Comparison of ENCODE assay signal across 19 cellular contexts in genomic region chr9:94449486-94449885, GRCh38.
A peak's percentile ranks its signal among the peaks of the same experiment; 100 is the strongest.
DNase-seq lines count a peak whose midpoint lies in the region; ATAC-seq, FAIRE-seq and TF ChIP-seq lines count a peak whose summit lies in the region.
"Had no signal": no experiment of that assay in that cellular context is flagged by ENCODE, and none has a peak within 500 bp of the region (broad histone marks: within the 10 kb centered on the region; RNA-seq: fewer than 3 reads in every experiment).

No MANE protein-coding gene starts in this region.

- peaks cover 4% of the 10 kb centered on the region; the same call in 2 of the 3 replicates for H3K4me1 Mint-ChIP-seq in GM23338
- peaks cover 4% of the 10 kb centered on the region for H3K4me1 Mint-ChIP-seq in glutamatergic neuron (ENCODE audit: low read depth, unreplicated experiment)
- H3K4me1 Mint-ChIP-seq in activated CD4-positive, alpha-beta T cell treated with anti-CD3 and anti-CD28 coated beads, Interleukin-2, amount 10 ng/mL, durations not matched to agents 7 days and 5 days, result no peaks in the 10 kb centered on the region

- no peaks in the 10 kb centered on the region for H3K9me3 Mint-ChIP-seq in GM23338
- H3K9me3 Mint-ChIP-seq in glutamatergic neuron (ENCODE audit: unreplicated experiment), result peaks cover 2% of the 10 kb centered on the region
- no peaks in the 10 kb centered on the region for H3K9me3 Mint-ChIP-seq in activated CD4-positive, alpha-beta T cell treated with anti-CD3 and anti-CD28 coated beads, Interleukin-2, amount 10 ng/mL, durations not matched to agents 7 days and 5 days
- H3K9me3 Mint-ChIP-seq: CD8-positive, alpha-beta T cell; T-helper 1 cell treated with Interleukin-12 subunit alpha and Interleukin-12 subunit beta and Interleukin-4 antibody, amounts not matched to agents 30 μg/mL and 1 μg/mL, for 36 hours had no signal

- POLR2A ChIA-PET in OCI-LY7 (lab: Charles Lee), result interaction anchor here (1.2 kb wide), 1 partner anchor 75 kb away, joined by 4 read pairs; no protein-coding TSS in a partner anchor
- POLR2A ChIA-PET in activated CD4-positive, alpha-beta T cell treated with anti-CD3 and anti-CD28 coated beads, Interleukin-2, amount 10 ng/mL, durations not matched to agents 7 days and 5 days (lab: Charles Lee), result no interaction called here

- H2AFZ ChIP-seq in GM23338 (no peak overlapping the region), OCI-LY7 (ENCODE audit: low read length) (no peak overlapping the region)

- H3K4me3 Mint-ChIP-seq in GM23338, result no peak overlapping the region
- H3K4me3 Mint-ChIP-seq in glutamatergic neuron (ENCODE audit: unreplicated experiment), result peak overlapping the region; percentile 22
- no peak overlapping the region for H3K4me3 Mint-ChIP-seq in activated CD4-positive, alpha-beta T cell treated with anti-CD3 and anti-CD28 coated beads, Interleukin-2, amount 10 ng/mL, durations not matched to agents 7 days and 5 days
- H3K4me3 Mint-ChIP-seq: CD8-positive, alpha-beta T cell; T-helper 1 cell treated with Interleukin-12 subunit alpha and Interleukin-12 subunit beta and Interleukin-4 antibody, amounts not matched to agents 30 μg/mL and 1 μg/mL, for 36 hours had no signal

- H3K27me3 ChIP-seq in GM23338 (ENCODE audit: insufficient read depth), result no peaks in the 10 kb centered on the region
- no peaks in the 10 kb centered on the region for H3K27me3 ChIP-seq in heart left ventricle

- BruUV-seq in OCI-LY7 (replicated peaks; lab: Mats Ljungman, UMichigan), result TSS peak; percentile 8

- H4K20me1 ChIP-seq in GM23338 (replicated peaks; ENCODE audit: insufficient read depth) (peaks cover 7% of the 10 kb centered on the region), OCI-LY7 (ENCODE audit: insufficient read depth, low read length) (no peaks in the 10 kb centered on the region)

- WGBS in heart left ventricle, 4 donors, result 77 to 94% (median 87%) methylated on average over 2 of the region's 2 CpGs

- H3K36me3 ChIP-seq in GM23338 (ENCODE audit: insufficient read depth) (0 out of 2 replicates have a peak, but pooled peaks cover 7% of the 10 kb centered on the region), OCI-LY7 (ENCODE audit: insufficient read depth, low read length) (peaks cover 95% of the 10 kb centered on the region), heart left ventricle (peaks cover 0 to 91% (median 69%) of the 10 kb centered on the region in 9 donors)

- H3K79me2 ChIP-seq in GM23338 (replicated peaks; ENCODE audit: insufficient read depth) (no peaks in the 10 kb centered on the region), OCI-LY7 (ENCODE audit: insufficient read depth, low read depth, low read length) (peaks cover 17% of the 10 kb centered on the region; the same call in 1 of the 2 replicates)

- no peaks in the 10 kb centered on the region for H3K9me3 ChIP-seq in OCI-LY7 (ENCODE audit: low read length)
- no peaks in the 10 kb centered on the region for H3K9me3 ChIP-seq in heart left ventricle

- H3K9me2 ChIP-seq in GM23338 (ENCODE audit: insufficient read depth) (no peaks in the 10 kb centered on the region), OCI-LY7 (ENCODE audit: insufficient read depth, low read length) (no peaks in the 10 kb centered on the region)

- DNase-seq in GM12865 (ENCODE audit: low read depth) (peak; percentile 9), GM23338 (ENCODE audit: low spot score) (no peak), OCI-LY7 (ENCODE audit: low spot score) (no peak), glutamatergic neuron (no peak), GM12892 (ENCODE audit: insufficient read length) (no peak), heart left ventricle (no peak)
- DNase-seq in activated CD4-positive, alpha-beta T cell treated with anti-CD3 and anti-CD28 coated beads, Interleukin-2, amount 10 ng/mL, durations not matched to agents 7 days and 5 days, result no peak
- DNase-seq: AML-193; C1 segment of cervical spinal cord; CD8-positive, alpha-beta T cell; DND-41; HCEC 1CT; NCI-H1092; NCI-H1436; NCI-H2029; NCI-H2227 treated with DMSO at 0.1 percent for 48 hours; NCI-H510A; Right ventricle myocardium superior had no signal

- H3K36me3 Mint-ChIP-seq in GM23338 (ENCODE audit: low read depth) (peaks cover 40% of the 10 kb centered on the region), glutamatergic neuron (ENCODE audit: unreplicated experiment) (peaks cover under 1% of the 10 kb centered on the region)
- H3K36me3 Mint-ChIP-seq in activated CD4-positive, alpha-beta T cell treated with anti-CD3 and anti-CD28 coated beads, Interleukin-2, amount 10 ng/mL, durations not matched to agents 7 days and 5 days (ENCODE audit: low read depth), result peaks cover 44% of the 10 kb centered on the region

- no peak for TF ChIP-seq POLR2A in GM12892 (IDR thresholded peaks at IDR 0.05; ENCODE audit: low read depth, low read length)
- no peak for TF ChIP-seq POLR2A in heart left ventricle (IDR thresholded peaks at IDR 0.05)

- H3K27ac ChIP-seq in GM23338 (ENCODE audit: low read depth) (peak overlapping the region; percentile 53; the same call in 1 of the 2 replicates), OCI-LY7 (ENCODE audit: low read depth, low read length, poor library complexity, severe bottlenecking) (no peak overlapping the region), heart left ventricle (no peak overlapping the region)

- H3K27ac Mint-ChIP-seq in GM23338 (peak overlapping the region; percentile 48), glutamatergic neuron (ENCODE audit: unreplicated experiment) (no peak overlapping the region)
- no peak overlapping the region for H3K27ac Mint-ChIP-seq in activated CD4-positive, alpha-beta T cell treated with anti-CD3 and anti-CD28 coated beads, Interleukin-2, amount 10 ng/mL, durations not matched to agents 7 days and 5 days
- H3K27ac Mint-ChIP-seq: CD8-positive, alpha-beta T cell; T-helper 1 cell treated with Interleukin-12 subunit alpha and Interleukin-12 subunit beta and Interleukin-4 antibody, amounts not matched to agents 30 μg/mL and 1 μg/mL, for 36 hours had no signal

- CTCF ChIA-PET in OCI-LY7 (lab: Charles Lee; ENCODE audit: unreplicated experiment), result no interaction called here
- CTCF ChIA-PET in activated CD4-positive, alpha-beta T cell treated with anti-CD3 and anti-CD28 coated beads, Interleukin-2, amount 10 ng/mL, durations not matched to agents 7 days and 5 days (lab: Charles Lee), result no interaction called here

- intact Hi-C loops in OCI-LY7 (cut with micrococcal nuclease; ENCODE audit: unreplicated experiment) (no loop called here), heart left ventricle (cut with DNase I) (no loop called here)

- H3K4me1 ChIP-seq in GM23338 (ENCODE audit: insufficient read depth) (peaks cover 8% of the 10 kb centered on the region; the same call in 1 of the 2 replicates), OCI-LY7 (ENCODE audit: insufficient read depth, low read length, poor library complexity, severe bottlenecking) (no peaks in the 10 kb centered on the region), heart left ventricle (peaks cover 0 to 8% (median 1%) of the 10 kb centered on the region in 12 donors)

- FAIRE-seq in GM12892 (lab: Jason Lieb, UNC), result no peak

- H3K4me3 ChIP-seq in GM12865 (ENCODE audit: low read depth, low read length) (no peak overlapping the region), GM23338 (no peak overlapping the region), OCI-LY7 (ENCODE audit: low read depth, low read length, poor library complexity, severe bottlenecking) (no peak overlapping the region), heart left ventricle (no peak overlapping the region)

- no peak for ATAC-seq in GM23338
- no peak for ATAC-seq in heart left ventricle
- ATAC-seq: CD8-positive, alpha-beta T cell had no signal

- H3F3A ChIP-seq in GM23338 (replicated peaks; ENCODE audit: low read depth), result no peaks in the 10 kb centered on the region

- H3K27me3 Mint-ChIP-seq in GM23338 (ENCODE audit: insufficient read depth, low read depth, poor library complexity) (peaks cover 5% of the 10 kb centered on the region), glutamatergic neuron (ENCODE audit: unreplicated experiment) (peaks cover 1% of the 10 kb centered on the region)
- no peaks in the 10 kb centered on the region for H3K27me3 Mint-ChIP-seq in activated CD4-positive, alpha-beta T cell treated with anti-CD3 and anti-CD28 coated beads, Interleukin-2, amount 10 ng/mL, durations not matched to agents 7 days and 5 days

- H3K4me2 ChIP-seq in GM23338, result no peak overlapping the region
- H3K4me2 ChIP-seq in OCI-LY7 (ENCODE audit: low read length), result no peak overlapping the region

- TF ChIP-seq CTCF in GM12865 (IDR thresholded peaks at IDR 0.05; ENCODE audit: insufficient read depth, low read depth, low read length, missing control alignments) (no peak), GM23338 (conservative IDR thresholded peaks at IDR 0.05; ENCODE audit: low read depth in 2 of 2) (no peak), OCI-LY7 (conservative IDR thresholded peaks at IDR 0.05; ENCODE audit: low read length) (no peak), glutamatergic neuron (IDR thresholded peaks at IDR 0.05; ENCODE audit: partially characterized antibody, unreplicated experiment) (no peak), heart left ventricle (IDR thresholded peaks at IDR 0.05) (no peak)

TF ChIP-seq in GM23338, 12 proteins besides CTCF, POLR2A, EP300 and RAD21 (continues in another document):
- no peak for TF ChIP-seq JUNB (IDR thresholded peaks at IDR 0.05; ENCODE audit: unreplicated experiment)
- no peak for TF ChIP-seq POLR2AphosphoS5 (IDR thresholded peaks at IDR 0.05; ENCODE audit: low read depth)
- no peak for TF ChIP-seq EZH2phosphoT487 (IDR thresholded peaks at IDR 0.05; ENCODE audit: unreplicated experiment)
- no peak for TF ChIP-seq REST (IDR thresholded peaks at IDR 0.05; ENCODE audit: unreplicated experiment)
